ENCODE assay signal across 8 cellular contexts in genomic region chr2:109382946-109383345, GRCh38.
DNase-seq lines count a peak whose midpoint lies in the region; ATAC-seq and TF ChIP-seq lines count a peak whose summit lies in the region.

No MANE protein-coding gene starts in this region.

- peak; percentile 70 for DNase-seq in H7
- DNase-seq in Peyer's patch, result peak in 2 of 3 donors; percentile 28 to 48
- DNase-seq in cardiac septum (ENCODE audit: low spot score), result peak; percentile 80
- no peak for DNase-seq in MM.1S
- no peak for DNase-seq in GM19240 (ENCODE audit: insufficient read length, low spot score)
- DNase-seq in activated T-cell treated with anti-CD3 and anti-CD28 coated beads for 4 hours, result no peak

- ATAC-seq in HG02759 (IDR thresholded peaks at IDR 0.05; ENCODE audit: unreplicated experiment), result no peak

- H2AFZ ChIP-seq in MM.1S (ENCODE audit: low read length), result no peak overlapping the region

- H3K79me2 ChIP-seq in MM.1S (ENCODE audit: low read length), result no peaks in the 10 kb centered on the region

- H3K9ac ChIP-seq in skeletal muscle tissue (ENCODE audit: low read depth in 1 of 3, low read length in 3 of 3) (no peak overlapping the region), MM.1S (ENCODE audit: low read length) (no peak overlapping the region)

- no peak overlapping the region for H3K4me3 ChIP-seq in H7 (ENCODE audit: insufficient read depth, low read depth, low read length)
- no peak overlapping the region for H3K4me3 ChIP-seq in Peyer's patch
- peak overlapping the region in 2 of 3 donors; percentile 0 to 22 for H3K4me3 ChIP-seq in skeletal muscle tissue (ENCODE audit: low read length in 3 of 3)
- no peak overlapping the region for H3K4me3 ChIP-seq in MM.1S (ENCODE audit: low read length)

- TF ChIP-seq CTCF in Peyer's patch (IDR thresholded peaks at IDR 0.05) (no peak), MM.1S (IDR thresholded peaks at IDR 0.05; ENCODE audit: low read length) (no peak)

- H3K36me3 ChIP-seq in H7 (replicated peaks; ENCODE audit: control insufficient read depth, insufficient read depth, low read length) (no peaks in the 10 kb centered on the region), Peyer's patch (no peaks in the 10 kb centered on the region), skeletal muscle tissue (ENCODE audit: control insufficient read depth in 3 of 3, insufficient read depth in 3 of 3, low read length in 3 of 3) (no peaks in the 10 kb centered on the region), MM.1S (replicated peaks; ENCODE audit: insufficient read depth, low read length) (no peaks in the 10 kb centered on the region)

- TF ChIP-seq POLR2A in Peyer's patch (IDR thresholded peaks at IDR 0.05), result no peak

- H3K4me1 ChIP-seq in Peyer's patch (peaks cover 0 to 8% (median 0%) of the 10 kb centered on the region in 4 donors), skeletal muscle tissue (ENCODE audit: control insufficient read depth in 3 of 3, insufficient read depth in 3 of 3, low read length in 3 of 3) (peaks cover 47 to 50% (median 47%) of the 10 kb centered on the region in 3 donors), MM.1S (ENCODE audit: low read length) (no peaks in the 10 kb centered on the region)

- no peaks in the 10 kb centered on the region for H3K9me2 ChIP-seq in MM.1S (replicated peaks; ENCODE audit: insufficient read depth, low read length)

- H3K27me3 ChIP-seq in H7 (ENCODE audit: control insufficient read depth, insufficient read depth, low read length) (no peaks in the 10 kb centered on the region; the same call in 1 of the 2 replicates), Peyer's patch (no peaks in the 10 kb centered on the region), skeletal muscle tissue (ENCODE audit: control insufficient read depth in 3 of 3, insufficient read depth in 3 of 3, low read length in 3 of 3) (no peaks in the 10 kb centered on the region), MM.1S (replicated peaks; ENCODE audit: insufficient read depth, low read length) (no peaks in the 10 kb centered on the region)

- no peak overlapping the region for H3K27ac ChIP-seq in Peyer's patch
- peak overlapping the region; percentile 8 for H3K27ac ChIP-seq in skeletal muscle tissue (ENCODE audit: low read depth, low read length)
- H3K27ac ChIP-seq in MM.1S (ENCODE audit: low read length), result no peak overlapping the region

- intact Hi-C loops in cardiac septum (cut with DNase I), result loop anchor here (2.0 to 10.0 kb wide), 3 partner anchors 64 to 256 kb away; partner anchors contain the start of gene SH3RF3

- H4K20me1 ChIP-seq in MM.1S (ENCODE audit: insufficient read depth, low read length), result no peaks in the 10 kb centered on the region

- H3K4me2 ChIP-seq in MM.1S (ENCODE audit: low read depth, low read length), result no peak overlapping the region

- H3K9me3 ChIP-seq in Peyer's patch (no peaks in the 10 kb centered on the region), skeletal muscle tissue (ENCODE audit: control insufficient read depth in 3 of 3, low read length in 3 of 3) (no peaks in the 10 kb centered on the region), MM.1S (replicated peaks; ENCODE audit: insufficient read depth, low read length) (no peaks in the 10 kb centered on the region)

- H3F3A ChIP-seq in MM.1S (ENCODE audit: insufficient read depth, low read length), result no peaks in the 10 kb centered on the region

Comparison
In these comparisons a context has a peak if more than half of its experiments do, and no peak if none do; other contexts are left out.
1. DNase-seq: peak in H7 (single experiment), Peyer's patch (2 of 3) and cardiac septum (single experiment); none in MM.1S (single experiment), GM19240 (single experiment) and activated T-cell treated with anti-CD3 and anti-CD28 coated beads for 4 hours (single experiment).
2. H3K4me3 ChIP-seq: peak in skeletal muscle tissue (2 of 3); none in H7 (single experiment), Peyer's patch (0 of 4) and MM.1S (single experiment).